Comparison of ENCODE assay signal across 8 cellular contexts in genomic region chr2:27262379-27263286, GRCh38. TPM values are rescaled to one million over a fixed set of nuclear protein-coding genes. Genes with fewer than 3 reads are reported as not detected.
DNase-seq lines count a peak whose midpoint lies in the region; ATAC-seq, FAIRE-seq and TF ChIP-seq lines count a peak whose summit lies in the region.

Gene SLC30A3, minus strand, starts transcription at chr2:27263047. Its CDS starts 141 bp downstream, at chr2:27262906.

- H3K27ac Mint-ChIP-seq in mesothelial cell of epicardium = no peak within 1 kb of the TSS

- ATAC-seq in HG03460 (IDR thresholded peaks at IDR 0.05; ENCODE audit: unreplicated experiment) = no peak
- ATAC-seq in GM21526 (IDR thresholded peaks at IDR 0.05; ENCODE audit: low FRiP score, unreplicated experiment) = no peak

- TF ChIP-seq POLR2A in GM12892 (IDR thresholded peaks at IDR 0.05; ENCODE audit: low read depth, low read length) = no peak

- peak; percentile 21 for FAIRE-seq in GM12892 (lab: Jason Lieb, UNC)

- DNase-seq in GM12892 (ENCODE audit: insufficient read length) (peak; percentile 92), NCI-H1048 (lab: John Stamatoyannopoulos, UW) (peak; percentile 25), ecto neural progenitor cell (ENCODE audit: low spot score) (peak; percentile 67), mesothelial cell of epicardium (ENCODE audit: low spot score in 2 of 2, unreplicated experiment in 2 of 2) (peak; percentile 46 to 61)
- DNase-seq in activated CD4-positive, alpha-beta T cell treated with anti-CD3 and anti-CD28 coated beads, Interleukin-2, amount 50 U/mL, for 1 hour = peak; percentile 63
- DNase-seq in stimulated activated CD8-positive, alpha-beta memory T cell treated with anti-CD3 and anti-CD28 coated beads, Interleukin-15, amount 100 ng/mL, for 1 hour (ENCODE audit: low read depth) = peak; percentile 35

- H3K4me1 Mint-ChIP-seq in mesothelial cell of epicardium = peaks cover 22% of the 10 kb centered on the region

- peaks cover 40% of the 10 kb centered on the region for H3K27me3 Mint-ChIP-seq in mesothelial cell of epicardium (ENCODE audit: low read depth)

- no peaks in the 10 kb centered on the region for H3K9me3 Mint-ChIP-seq in mesothelial cell of epicardium

- no peak for TF ChIP-seq CTCF in mesothelial cell of epicardium (IDR thresholded peaks at IDR 0.05; ENCODE audit: unreplicated experiment)

- peak within 1 kb of the TSS; percentile 77 for H3K4me3 Mint-ChIP-seq in mesothelial cell of epicardium

- no peaks in the 10 kb centered on the region for H3K36me3 Mint-ChIP-seq in mesothelial cell of epicardium

RNA-seq across cellular contexts. Expression of gene SLC30A3, which starts in this region (rescaled TPM):
- not detected for polyA plus RNA-seq in GM12892 (2012; ENCODE audit: missing spikeins)
- 2.3 to 3.4 TPM (median 3.1 TPM) in 3 replicates for total RNA-seq in mesothelial cell of epicardium

Comparison
In these comparisons a context has a peak if more than half of its experiments do, and no peak if none do; other contexts are left out.
1. DNase-seq: peak in every context shown above with its lines; median percentile 92 in GM12892; 67 in ecto neural progenitor cell; 63 in activated CD4-positive, alpha-beta T cell treated with anti-CD3 and anti-CD28 coated beads, Interleukin-2, amount 50 U/mL, for 1 hour; 54 in mesothelial cell of epicardium; 35 in stimulated activated CD8-positive, alpha-beta memory T cell treated with anti-CD3 and anti-CD28 coated beads, Interleukin-15, amount 100 ng/mL, for 1 hour; 25 in NCI-H1048.